In genomic region chr16:10744370-10745030, GRCh38 we compare ENCODE assay signal across 8 cellular contexts. TPM values are rescaled to one million over a fixed set of nuclear protein-coding genes. Genes with fewer than 3 reads are reported as not detected.
DNase-seq lines count a peak whose midpoint lies in the region; ATAC-seq and TF ChIP-seq lines count a peak whose summit lies in the region.

No MANE protein-coding gene starts in this region.

- peak overlapping the region; percentile 58; the same call in 1 of the 2 replicates for H2AFZ ChIP-seq in Karpas-422 (ENCODE audit: low read length)

- H3K36me3 ChIP-seq in Karpas-422 (ENCODE audit: insufficient read depth, low read length) (no peaks in the 10 kb centered on the region), colonic mucosa (no peaks in the 10 kb centered on the region)

- TF ChIP-seq CTCF in colonic mucosa (IDR thresholded peaks at IDR 0.05) = no peak

- DNase-seq in COR-L47 (lab: John Stamatoyannopoulos, UW) = peak; percentile 64
- no peak for DNase-seq in Karpas-422
- no peak for DNase-seq in colonic mucosa
- DNase-seq in GF-D8 (lab: John Stamatoyannopoulos, UW) = no peak
- no peak for DNase-seq in SK-N-DZ (ENCODE audit: low spot score)
- DNase-seq in D341Med (ENCODE audit: low spot score) = no peak

- H3K4me3 ChIP-seq in Karpas-422 (ENCODE audit: low read length) (peak overlapping the region; percentile 76), colonic mucosa (peak overlapping the region; percentile 51), mononuclear cell (ENCODE audit: low read length) (peak overlapping the region; percentile 67)

- H3K9me3 ChIP-seq in Karpas-422 (ENCODE audit: low read length) = no peaks in the 10 kb centered on the region
- no peaks in the 10 kb centered on the region for H3K9me3 ChIP-seq in colonic mucosa
- H3K9me3 ChIP-seq in mononuclear cell (ENCODE audit: low read depth, low read length) = no peaks in the 10 kb centered on the region

- H3K4me1 ChIP-seq in Karpas-422 (ENCODE audit: low read length) (peaks cover 39% of the 10 kb centered on the region), colonic mucosa (peaks cover 4% of the 10 kb centered on the region), mononuclear cell (ENCODE audit: insufficient read depth, low read length) (peaks cover 26% of the 10 kb centered on the region)

- intact Hi-C loops in colonic mucosa (cut with DNase I) = loop anchor here (5.0 kb wide), 1 partner anchor 173 kb away; no protein-coding TSS in a partner anchor

- H3K27ac ChIP-seq in Karpas-422 (ENCODE audit: low read length) (no peak overlapping the region), colonic mucosa (peak overlapping the region; percentile 96)

- peak overlapping the region; percentile 80 for H3K4me2 ChIP-seq in Karpas-422 (ENCODE audit: low read depth, low read length, poor library complexity, severe bottlenecking)

- H4K20me1 ChIP-seq in Karpas-422 (ENCODE audit: insufficient read depth, low read depth, low read length) = no peaks in the 10 kb centered on the region

- H3K9ac ChIP-seq in Karpas-422 (ENCODE audit: low read length) = peak overlapping the region; percentile 78
- H3K9ac ChIP-seq in colonic mucosa (ENCODE audit: low read depth in 2 of 2, low read length in 2 of 2) = peak overlapping the region; percentile 68 to 76

- H3K9me2 ChIP-seq in Karpas-422 (replicated peaks; ENCODE audit: insufficient read depth, low read length) = no peaks in the 10 kb centered on the region

- peaks cover 15% of the 10 kb centered on the region for H3K79me2 ChIP-seq in Karpas-422 (ENCODE audit: low read length)

- ATAC-seq in HG02571 (IDR thresholded peaks at IDR 0.05; ENCODE audit: unreplicated experiment) = no peak

- H3K27me3 ChIP-seq in Karpas-422 (ENCODE audit: low read length) = no peaks in the 10 kb centered on the region
- no peaks in the 10 kb centered on the region for H3K27me3 ChIP-seq in colonic mucosa
- H3K27me3 ChIP-seq in mononuclear cell (ENCODE audit: insufficient read depth, low read length) = no peaks in the 10 kb centered on the region

RNA-seq across cellular contexts. Expression of gene NUBP1, which starts 0.9 kb away (rescaled TPM):
- 17.7 and 23.1 TPM in 2 replicates for total RNA-seq in Karpas-422 (2014; rRNA removed; shearing (Covaris generic); ENCODE audit: low replicate concordance)
- total RNA-seq in colonic mucosa = 10 to 100 TPM; 28.4 to 28.7 TPM
- 22.8 TPM for total RNA-seq in mononuclear cell
- 25.6 and 34.3 TPM in 2 replicates for polyA plus RNA-seq in SK-N-DZ (2014; cell fraction: cytosol; rRNA removed)
- polyA plus RNA-seq in SK-N-DZ (2014; cell fraction: nucleus; rRNA removed) = 12.4 and 17.9 TPM in 2 replicates

RNA-seq across cellular contexts. Expression of gene TEKT5, which starts 49.8 kb away (rescaled TPM):
- 1.6 and 2.6 TPM in 2 replicates for total RNA-seq in Karpas-422 (2014; rRNA removed; shearing (Covaris generic); ENCODE audit: low replicate concordance)
- under 1 TPM; 0.21 to 0.82 TPM for total RNA-seq in colonic mucosa
- total RNA-seq in mononuclear cell = not detected
- polyA plus RNA-seq in SK-N-DZ (2014; cell fraction: cytosol; rRNA removed) = not detected in 2 replicates
- not detected in 2 replicates for polyA plus RNA-seq in SK-N-DZ (2014; cell fraction: nucleus; rRNA removed)
